ENCODE assay signal across 11 cellular contexts in genomic region chr3:2446146-2446545, GRCh38.
A peak's percentile ranks its signal among the peaks of the same experiment; 100 is the strongest.
DNase-seq lines count a peak whose midpoint lies in the region; ATAC-seq and TF ChIP-seq lines count a peak whose summit lies in the region.
"Had no signal": no experiment of that assay in that cellular context is flagged by ENCODE, and none has a peak within 500 bp of the region (broad histone marks: within the 10 kb centered on the region; RNA-seq: fewer than 3 reads in every experiment).

No MANE protein-coding gene starts in this region.

- H3K9me3 ChIP-seq in hepatocyte (ENCODE audit: low read depth), result no peaks in the 10 kb centered on the region

- no peak overlapping the region for H3K27ac ChIP-seq in hepatocyte

- ATAC-seq in SK-N-SH treated with all-trans-retinoic acid at 6 μM for 48 hours, result no peak
- ATAC-seq: GM23338 had no signal

- DNase-seq in NCI-H82 (lab: John Stamatoyannopoulos, UW), result peak; percentile 29
- no peak for DNase-seq in NCI-H82 treated with DMSO at 0.1 percent for 48 hours (lab: John Stamatoyannopoulos, UW; ENCODE audit: unreplicated experiment)
- DNase-seq in hepatocyte (ENCODE audit: low spot score), result no peak
- no peak for DNase-seq in 8988T
- no peak for DNase-seq in CD1c-positive myeloid dendritic cell (ENCODE audit: extremely low spot score)
- no peak for DNase-seq in activated gamma-delta T cell treated with Interleukin-2 at 50 U/mL for 16 hours
- DNase-seq: CD4-positive, alpha-beta memory T cell; DMS79; H7 had no signal

- no peaks in the 10 kb centered on the region for H3K36me3 ChIP-seq in hepatocyte (replicated peaks; ENCODE audit: insufficient read depth, low read depth)

- no peaks in the 10 kb centered on the region for H3K79me2 ChIP-seq in hepatocyte

- H3K4me2 ChIP-seq in hepatocyte, result peak overlapping the region; percentile 14
- H3K4me2 ChIP-seq: GM23338 had no signal

- no peaks in the 10 kb centered on the region for H3K4me1 ChIP-seq in hepatocyte (ENCODE audit: insufficient read depth)

- no peak overlapping the region for H2AFZ ChIP-seq in hepatocyte
- H2AFZ ChIP-seq: GM23338 had no signal

- no peaks in the 10 kb centered on the region for H3K9me2 ChIP-seq in hepatocyte (replicated peaks; ENCODE audit: insufficient read depth)

- no peaks in the 10 kb centered on the region for H3K27me3 ChIP-seq in hepatocyte

- no peak for TF ChIP-seq CTCF in hepatocyte (IDR thresholded peaks at IDR 0.05; ENCODE audit: poor library complexity)

- 53% methylated on average over 3 of the region's 3 CpGs for WGBS in hepatocyte (ENCODE audit: low lambda C conversion rate, missing lambda C conversion rate)

- no peaks in the 10 kb centered on the region for H4K20me1 ChIP-seq in hepatocyte (ENCODE audit: insufficient read depth, poor library complexity, severe bottlenecking)

- no peak overlapping the region for H3K4me3 ChIP-seq in hepatocyte
- H3K4me3 ChIP-seq: GM23338 had no signal

TF ChIP-seq in SK-N-SH treated with all-trans-retinoic acid at 6 μM for 48 hours, 23 proteins besides CTCF, POLR2A, EP300 and RAD21:
- 0 out of 2 replicates have a peak, but pooled peaks have one; percentile 23 for TF ChIP-seq ZNF8 (CRISPR knock-in tag; IDR thresholded peaks at IDR 0.05)
- TF ChIP-seq TCF4 (CRISPR knock-in tag; IDR thresholded peaks at IDR 0.05; ENCODE audit: borderline replicate concordance), result no peak
TF ChIP-seq in SK-N-SH treated with all-trans-retinoic acid at 6 μM for 48 hours: peak in this region for 1.
